Comparison of ENCODE assay signal across 20 cellular contexts in the genomic region with DNA sequence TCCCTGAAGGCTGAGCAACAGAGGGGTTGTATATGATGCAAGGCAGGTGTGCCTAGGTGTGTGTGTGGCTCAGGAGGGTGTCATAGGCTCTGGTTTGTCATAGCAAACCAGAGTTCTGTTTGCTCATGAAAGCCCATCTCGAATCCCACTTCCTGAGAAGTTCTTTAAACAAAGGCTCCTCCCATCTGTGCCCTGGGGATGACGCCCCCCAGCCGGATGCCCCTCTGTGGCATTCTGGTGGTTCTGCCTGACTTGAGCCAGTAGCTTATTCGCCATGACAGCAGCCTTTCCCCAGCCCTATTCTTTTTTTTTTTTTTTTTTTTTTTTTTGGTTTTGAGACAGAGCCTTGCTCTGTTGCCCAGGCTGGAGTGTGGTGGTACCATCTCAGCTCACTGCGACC.
"Had no signal": no experiment of that assay in that cellular context is flagged by ENCODE, and none has a peak within 500 bp of the region (broad histone marks: within the 10 kb centered on the region; RNA-seq: fewer than 3 reads in every experiment).

No MANE protein-coding gene starts in this region.

- H3K27me3 Mint-ChIP-seq: naive thymus-derived CD8-positive, alpha-beta T cell had no signal

- H3K4me3 ChIP-seq: colonic mucosa, esophagus squamous epithelium, heart right ventricle, ovary, suprapubic skin, thyroid gland, upper lobe of right lung, vagina had no signal

- ATAC-seq: heart right ventricle; naive thymus-derived CD8-positive, alpha-beta T cell; right cardiac atrium; stimulated activated naive CD8-positive, alpha-beta T cell treated with anti-CD3 and anti-CD28 coated beads, Interleukin-15, Interleukin-2, amounts not matched to agents 100 U/mL and 50 U/mL, for 24 hours; upper lobe of right lung had no signal

- DNase-seq: colonic mucosa; dermis blood vessel endothelial cell; esophagus squamous epithelium; foreskin fibroblast; heart right ventricle; hypothalamus; kidney glomerular epithelial cell; mammary epithelial cell; naive thymus-derived CD8-positive, alpha-beta T cell; nucleus accumbens; ovary; right cardiac atrium; small intestine; stimulated activated CD4-positive, alpha-beta T cell treated with anti-CD3 and anti-CD28 coated beads, Interleukin-2, amount 100 ng/mL, for 48 hours; stimulated activated naive CD8-positive, alpha-beta T cell treated with anti-CD3 and anti-CD28 coated beads, Interleukin-15, Interleukin-2, amounts not matched to agents 100 U/mL and 50 U/mL, for 24 hours; thyroid gland; upper lobe of right lung had no signal

- H3K27me3 ChIP-seq: colonic mucosa, esophagus squamous epithelium, heart right ventricle, ovary, suprapubic skin, thyroid gland, upper lobe of right lung, vagina had no signal

- H3K36me3 ChIP-seq: ovary had no signal

- H3K4me3 Mint-ChIP-seq: naive thymus-derived CD8-positive, alpha-beta T cell; neural crest cell had no signal

- H3K9me3 Mint-ChIP-seq: naive thymus-derived CD8-positive, alpha-beta T cell; neural crest cell had no signal

- H3K27ac ChIP-seq: colonic mucosa, esophagus squamous epithelium, heart right ventricle, ovary, suprapubic skin, thyroid gland, upper lobe of right lung, vagina had no signal

- H3K9me3 ChIP-seq: colonic mucosa, esophagus squamous epithelium, heart right ventricle, ovary, suprapubic skin, thyroid gland, upper lobe of right lung, vagina had no signal

- H3K4me1 ChIP-seq: colonic mucosa, suprapubic skin, thyroid gland, upper lobe of right lung, vagina had no signal
